8 cellular contexts compared by ENCODE assay signal in genomic region chr6:36886948-36887347, GRCh38. TPM values are rescaled to one million over a fixed set of nuclear protein-coding genes. Genes with fewer than 3 reads are reported as not detected.
DNase-seq lines count a peak whose midpoint lies in the region; ATAC-seq and TF ChIP-seq lines count a peak whose summit lies in the region.

No MANE protein-coding gene starts in this region.

- no peaks in the 10 kb centered on the region for H3K9me3 ChIP-seq in CD4-positive, alpha-beta T cell (ENCODE audit: control insufficient read depth, low read length)
- no peaks in the 10 kb centered on the region for H3K9me3 ChIP-seq in Loucy (ENCODE audit: insufficient read depth, low read depth, low read length)
- no peaks in the 10 kb centered on the region for H3K9me3 ChIP-seq in neuronal stem cell (replicated peaks in 1 of 2; ENCODE audit: control insufficient read depth in 2 of 2, insufficient read depth in 1 of 2, low read depth in 1 of 2, low read length in 2 of 2)

- no peak overlapping the region for H2AK5ac ChIP-seq in neuronal stem cell (ENCODE audit: low read depth, low read length)

- H2BK15ac ChIP-seq in neuronal stem cell (ENCODE audit: low read length) = no peak overlapping the region

- H3K27me3 Mint-ChIP-seq in CD4-positive, alpha-beta T cell = no peaks in the 10 kb centered on the region
- no peaks in the 10 kb centered on the region for H3K27me3 Mint-ChIP-seq in dendritic cell treated with granulocyte-macrophage colony-stimulating factor and Interleukin-4, amounts not matched to agents 40 ng/mL and 50 ng/mL, for 4 days

- no peak overlapping the region for H3K18ac ChIP-seq in neuronal stem cell (ENCODE audit: low read length)

- H3K27ac ChIP-seq in CD4-positive, alpha-beta T cell (ENCODE audit: low read depth, low read length) = no peak overlapping the region
- H3K27ac ChIP-seq in neuronal stem cell (replicated peaks; ENCODE audit: low read length) = no peak overlapping the region

- DNase-seq in CD4-positive, alpha-beta T cell = no peak
- DNase-seq in neuronal stem cell (ENCODE audit: low spot score) (no peak), NCI-H510A treated with DMSO at 0.1 percent for 48 hours (lab: John Stamatoyannopoulos, UW) (no peak), SHP77 (lab: John Stamatoyannopoulos, UW) (no peak), nucleus accumbens (lab: John Stamatoyannopoulos, UW) (no peak)
- no peak for DNase-seq in stimulated activated CD8-positive, alpha-beta memory T cell treated with anti-CD3 and anti-CD28 coated beads, Interleukin-4, amount 100 ng/mL, for 48 hours

- no peaks in the 10 kb centered on the region for H3K27me3 ChIP-seq in CD4-positive, alpha-beta T cell (ENCODE audit: control insufficient read depth, insufficient read depth, low read length)
- no peaks in the 10 kb centered on the region for H3K27me3 ChIP-seq in Loucy (ENCODE audit: insufficient read depth, low read length, poor library complexity, severe bottlenecking)
- H3K27me3 ChIP-seq in neuronal stem cell (ENCODE audit: control insufficient read depth in 3 of 3, insufficient read depth in 3 of 3, low read depth in 1 of 3, low read length in 3 of 3) = no peaks in the 10 kb centered on the region

- H3K36me3 ChIP-seq in Loucy (ENCODE audit: insufficient read depth, low read length) = no peaks in the 10 kb centered on the region
- H3K36me3 ChIP-seq in neuronal stem cell (replicated peaks in 1 of 2; ENCODE audit: control insufficient read depth in 2 of 2, insufficient read depth in 2 of 2, low read length in 2 of 2) = no peaks in the 10 kb centered on the region

- no peak for TF ChIP-seq CTCF in CD4-positive, alpha-beta T cell (IDR thresholded peaks at IDR 0.05)
- no peak for TF ChIP-seq CTCF in Loucy (conservative IDR thresholded peaks at IDR 0.05; ENCODE audit: low read length)

- no peak overlapping the region for H4K8ac ChIP-seq in neuronal stem cell (ENCODE audit: low read depth, low read length)

- no peak overlapping the region for H2BK120ac ChIP-seq in neuronal stem cell (ENCODE audit: low read depth, low read length)

- no peak overlapping the region for H4K91ac ChIP-seq in neuronal stem cell (ENCODE audit: low read depth, low read length, poor library complexity)

- H3K79me2 ChIP-seq in Loucy (ENCODE audit: insufficient read depth, low read length) = peaks cover 46% of the 10 kb centered on the region

- H4K20me1 ChIP-seq in Loucy (ENCODE audit: insufficient read depth, low read length, poor library complexity, severe bottlenecking) = no peaks in the 10 kb centered on the region

- intact Hi-C loops in CD4-positive, alpha-beta T cell (cut with DNase I, micrococcal nuclease) = loop anchor here (5.0 kb wide), 3 partner anchors 75 to 370 kb away; partner anchors contain the start of genes PIM1 (in 1 of the 2), TBC1D22B (in 1 of the 2) and TMEM217 (in 1 of the 2)
- intact Hi-C loops in dendritic cell treated with granulocyte-macrophage colony-stimulating factor and Interleukin-4, amounts not matched to agents 40 ng/mL and 50 ng/mL, for 4 days (cut with micrococcal nuclease) = loop anchor here (5.0 kb wide), 2 partner anchors 120 to 285 kb away; partner anchors contain the start of genes FGD2 and PIM1

- CTCF ChIA-PET in CD4-positive, alpha-beta T cell (lab: Charles Lee) = no interaction called here

- H3K4me2 ChIP-seq in Loucy (ENCODE audit: low read depth, low read length, poor library complexity, severe bottlenecking) (peak overlapping the region; percentile 98), neuronal stem cell (ENCODE audit: insufficient read depth, low read length, poor library complexity, severe bottlenecking) (no peak overlapping the region)

- POLR2A ChIA-PET in CD4-positive, alpha-beta T cell (lab: Charles Lee) = no interaction called here

- H3K79me1 ChIP-seq in neuronal stem cell (ENCODE audit: low read depth, low read length) = no peaks in the 10 kb centered on the region

- H3K4me1 Mint-ChIP-seq in CD4-positive, alpha-beta T cell (ENCODE audit: low read depth) = peaks cover 45% of the 10 kb centered on the region
- peaks cover 28% of the 10 kb centered on the region for H3K4me1 Mint-ChIP-seq in dendritic cell treated with granulocyte-macrophage colony-stimulating factor and Interleukin-4, amounts not matched to agents 40 ng/mL and 50 ng/mL, for 4 days (ENCODE audit: low read depth)

- H3K9me2 ChIP-seq in Loucy (replicated peaks; ENCODE audit: low read depth, low read length) = no peaks in the 10 kb centered on the region

- no peaks in the 10 kb centered on the region for H3K9me3 Mint-ChIP-seq in CD4-positive, alpha-beta T cell
- no peaks in the 10 kb centered on the region for H3K9me3 Mint-ChIP-seq in dendritic cell treated with granulocyte-macrophage colony-stimulating factor and Interleukin-4, amounts not matched to agents 40 ng/mL and 50 ng/mL, for 4 days

- no peak for ATAC-seq in CD4-positive, alpha-beta T cell (ENCODE audit: poor library complexity)

- H2AFZ ChIP-seq in Loucy (ENCODE audit: low read length) (no peak overlapping the region), neuronal stem cell (ENCODE audit: low read length) (peak overlapping the region; percentile 19)

- peak overlapping the region; percentile 90 for H3K27ac Mint-ChIP-seq in CD4-positive, alpha-beta T cell
- no peak overlapping the region for H3K27ac Mint-ChIP-seq in dendritic cell treated with granulocyte-macrophage colony-stimulating factor and Interleukin-4, amounts not matched to agents 40 ng/mL and 50 ng/mL, for 4 days

- H3K14ac ChIP-seq in neuronal stem cell (ENCODE audit: low read length) = no peak overlapping the region

- H2BK12ac ChIP-seq in neuronal stem cell (ENCODE audit: low read length) = no peak overlapping the region

- H3F3A ChIP-seq in Loucy (ENCODE audit: low read depth) = 0 out of 2 replicates have a peak, but pooled peaks cover 3% of the 10 kb centered on the region

- no peak overlapping the region for H2BK5ac ChIP-seq in neuronal stem cell (ENCODE audit: low read length)

- H3K4ac ChIP-seq in neuronal stem cell (ENCODE audit: low read length) = no peak overlapping the region

- H3K4me3 ChIP-seq in Loucy (ENCODE audit: low read length, poor library complexity, severe bottlenecking) = peak overlapping the region; percentile 94
- peak overlapping the region in 1 of 2 donors; percentile 79 for H3K4me3 ChIP-seq in neuronal stem cell (ENCODE audit: low read length in 2 of 2)

- no CpG with 5 or more reads among the region's 9 CpGs for WGBS in neuronal stem cell (ENCODE audit: extremely low coverage in 2 of 2, insufficient read length in 2 of 2, insufficient replicate concordance in 1 of 2), 2 donors

- H3K4me1 ChIP-seq in Loucy (ENCODE audit: insufficient read depth, low read length, poor library complexity, severe bottlenecking) = peaks cover 47% of the 10 kb centered on the region
- peaks cover 4 to 5% of the 10 kb centered on the region in 2 donors for H3K4me1 ChIP-seq in neuronal stem cell (ENCODE audit: control insufficient read depth in 2 of 2, insufficient read depth in 1 of 2, low read depth in 1 of 2, low read length in 2 of 2)

- peak overlapping the region; percentile 88 for H3K9ac ChIP-seq in Loucy (ENCODE audit: low read depth, low read length, poor library complexity, severe bottlenecking)
- no peak overlapping the region for H3K9ac ChIP-seq in neuronal stem cell (ENCODE audit: low read depth, low read length, poor library complexity)

- peak overlapping the region; percentile 82 for H3K4me3 Mint-ChIP-seq in CD4-positive, alpha-beta T cell
- peak overlapping the region; percentile 11 for H3K4me3 Mint-ChIP-seq in dendritic cell treated with granulocyte-macrophage colony-stimulating factor and Interleukin-4, amounts not matched to agents 40 ng/mL and 50 ng/mL, for 4 days

- peaks cover 2% of the 10 kb centered on the region for H3K36me3 Mint-ChIP-seq in CD4-positive, alpha-beta T cell (ENCODE audit: low read depth)
- H3K36me3 Mint-ChIP-seq in dendritic cell treated with granulocyte-macrophage colony-stimulating factor and Interleukin-4, amounts not matched to agents 40 ng/mL and 50 ng/mL, for 4 days (ENCODE audit: low read depth) = no peaks in the 10 kb centered on the region

- H3K23ac ChIP-seq in neuronal stem cell (ENCODE audit: low read depth, low read length, poor library complexity) = no peak overlapping the region

RNA-seq across cellular contexts. Expression of gene C6orf89, which starts 1.2 kb away (rescaled TPM):
- 10 to 100 TPM; 23.7 to 24.0 TPM for total RNA-seq in CD4-positive, alpha-beta T cell
- 14.6 TPM for polyA plus RNA-seq in neuronal stem cell (2013, experiment 1 of 2)
- polyA plus RNA-seq in neuronal stem cell (2013, experiment 2 of 2) = 14.4 TPM

RNA-seq across cellular contexts. Expression of gene PPIL1, which starts 12.3 kb away (rescaled TPM):
- 1 to 10 TPM; 1.8 to 2.2 TPM for total RNA-seq in CD4-positive, alpha-beta T cell
- 66.5 TPM for polyA plus RNA-seq in neuronal stem cell (2013, experiment 1 of 2)
- 66.9 TPM for polyA plus RNA-seq in neuronal stem cell (2013, experiment 2 of 2)

RNA-seq across cellular contexts. Expression of gene CPNE5, which starts 47.7 kb away (rescaled TPM):
- total RNA-seq in CD4-positive, alpha-beta T cell = under 1 TPM; 0.19 to 0.28 TPM
- 1.1 TPM for polyA plus RNA-seq in neuronal stem cell (2013, experiment 1 of 2)
- polyA plus RNA-seq in neuronal stem cell (2013, experiment 2 of 2) = 1.3 TPM
